Comparison of ENCODE assay signal across 8 cellular contexts in genomic region chr2:219498280-219499057, GRCh38. TPM values are rescaled to one million over a fixed set of nuclear protein-coding genes. Genes with fewer than 3 reads are reported as not detected.
DNase-seq lines count a peak whose midpoint lies in the region; ATAC-seq and TF ChIP-seq lines count a peak whose summit lies in the region.

GMPPA (plus strand) TSS chr2:219498891; CDS start chr2:219499976, 1,085 bp downstream.

- H3K27me3 ChIP-seq in ACC112 (ENCODE audit: insufficient read depth, low read length) (no peaks in the 10 kb centered on the region), breast epithelium (no peaks in the 10 kb centered on the region), iPS-18a (ENCODE audit: control insufficient read depth, insufficient read depth, low read length) (peaks cover 22% of the 10 kb centered on the region), skeletal muscle satellite cell (ENCODE audit: control insufficient read depth, insufficient read depth, low read length) (peaks cover 15% of the 10 kb centered on the region)

- peaks cover 24% of the 10 kb centered on the region for H3K4me1 ChIP-seq in ACC112 (ENCODE audit: control insufficient read depth, insufficient read depth, low read length, unreplicated experiment)
- peaks cover 0 to 6% of the 10 kb centered on the region in 2 donors for H3K4me1 ChIP-seq in breast epithelium
- peaks cover 17% of the 10 kb centered on the region for H3K4me1 ChIP-seq in iPS-18a (ENCODE audit: control insufficient read depth, low read depth, low read length)
- H3K4me1 ChIP-seq in skeletal muscle satellite cell (ENCODE audit: control insufficient read depth, insufficient read depth, low read length): peaks cover 26% of the 10 kb centered on the region

- intact Hi-C loops in breast epithelium (cut with DNase I; ENCODE audit: low total_unique reads): no loop called here

- TF ChIP-seq CTCF in VCaP (conservative IDR thresholded peaks at IDR 0.05): no peak
- TF ChIP-seq CTCF in breast epithelium (IDR thresholded peaks at IDR 0.05): no peak

- peaks cover 14% of the 10 kb centered on the region for H3K79me2 ChIP-seq in ACC112 (ENCODE audit: control insufficient read depth, insufficient read depth, low read length, unreplicated experiment)

- H3K27ac ChIP-seq in ACC112 (ENCODE audit: low read depth, low read length) (peak within 1 kb of the TSS; percentile 75), VCaP (peak within 1 kb of the TSS; percentile 71), breast epithelium (peak within 1 kb of the TSS; percentile 87 to 93), iPS-18a (ENCODE audit: low read length) (no peak within 1 kb of the TSS)

- H3K9me3 ChIP-seq in breast epithelium (no peaks in the 10 kb centered on the region), iPS-18a (ENCODE audit: control insufficient read depth, low read depth, low read length) (no peaks in the 10 kb centered on the region), skeletal muscle satellite cell (replicated peaks; ENCODE audit: low read length) (no peaks in the 10 kb centered on the region)

- H3K4me2 ChIP-seq in skeletal muscle satellite cell (ENCODE audit: low read length): peak within 1 kb of the TSS; percentile 91

- DNase-seq in NCI-H2196 treated with DMSO at 0.1 percent for 48 hours (lab: John Stamatoyannopoulos, UW; ENCODE audit: unreplicated experiment): peak; percentile 93
- DNase-seq in breast epithelium (ENCODE audit: low spot score in 2 of 2): peak; percentile 93 to 97

- H2AFZ ChIP-seq in ACC112 (ENCODE audit: low read length, unreplicated experiment): peak within 1 kb of the TSS; percentile 68

- peak; percentile 73 for TF ChIP-seq POLR2A in breast epithelium (IDR thresholded peaks at IDR 0.05)

- peak within 1 kb of the TSS; percentile 89 for H3K4me3 ChIP-seq in ACC112 (ENCODE audit: low read depth, low read length)
- H3K4me3 ChIP-seq in breast epithelium: peak within 1 kb of the TSS; percentile 58 to 73 (median 64)
- peak within 1 kb of the TSS; percentile 75 for H3K4me3 ChIP-seq in iPS-18a (ENCODE audit: low read length)
- H3K4me3 ChIP-seq in skeletal muscle satellite cell (ENCODE audit: low read length): peak within 1 kb of the TSS; percentile 82

- H3K36me3 ChIP-seq in ACC112 (ENCODE audit: insufficient read depth, low read length) (no peaks in the 10 kb centered on the region), breast epithelium (no peaks in the 10 kb centered on the region), iPS-18a (ENCODE audit: control insufficient read depth, low read depth, low read length) (no peaks in the 10 kb centered on the region), skeletal muscle satellite cell (ENCODE audit: insufficient read depth, low read length) (peaks cover 3% of the 10 kb centered on the region)

- H3K9ac ChIP-seq in iPS-18a (ENCODE audit: low read length): peak within 1 kb of the TSS; percentile 68
- peak within 1 kb of the TSS; percentile 96 for H3K9ac ChIP-seq in skeletal muscle satellite cell (ENCODE audit: low read depth, low read length)

- ATAC-seq in GM18870 (IDR thresholded peaks at IDR 0.05; ENCODE audit: unreplicated experiment) (peak; percentile 94), HG03135 (IDR thresholded peaks at IDR 0.05; ENCODE audit: unreplicated experiment) (peak; percentile 97)

RNA-seq across cellular contexts. Expression of gene GMPPA, which starts in this region (rescaled TPM):
- 10 to 100 TPM; 15.7 to 33.4 (median 29.7) TPM for total RNA-seq in breast epithelium
- total RNA-seq in skeletal muscle satellite cell (2012; rRNA removed): 51.2 and 71.9 TPM in 2 replicates
